ENCODE assay signal across 8 cellular contexts in genomic region chr3:133570139-133570936, GRCh38. TPM values are rescaled to one million over a fixed set of nuclear protein-coding genes. Genes with fewer than 3 reads are reported as not detected.
A peak's percentile ranks its signal among the peaks of the same experiment; 100 is the strongest.
DNase-seq lines count a peak whose midpoint lies in the region; ATAC-seq, FAIRE-seq and TF ChIP-seq lines count a peak whose summit lies in the region.

No MANE protein-coding gene starts in this region.

- H3K9me2 ChIP-seq in OCI-LY1 (ENCODE audit: low read depth, low read length) = no peaks in the 10 kb centered on the region

- no peak for FAIRE-seq in frontal cortex (lab: Jason Lieb, UNC)

- no peak for ATAC-seq in left colon

- POLR2A ChIA-PET in CD4-positive, alpha-beta memory T cell (lab: Charles Lee; ENCODE audit: partially characterized antibody) = interaction anchor here (1.0 to 6.0 kb wide), 3 partner anchors 64 to 80 kb away, joined by 3 to 89 read pairs (median 3); no protein-coding TSS in a partner anchor

- H3K27me3 ChIP-seq in CD4-positive, alpha-beta memory T cell (ENCODE audit: insufficient read depth, low read length) = no peaks in the 10 kb centered on the region
- H3K27me3 ChIP-seq in OCI-LY1 (ENCODE audit: insufficient read depth, low read length) (no peaks in the 10 kb centered on the region), esophagus muscularis mucosa (no peaks in the 10 kb centered on the region), neutrophil (no peaks in the 10 kb centered on the region)

- WGBS in esophagus muscularis mucosa = 44% methylated on average over 5 of the region's 5 CpGs

- H4K20me1 ChIP-seq in OCI-LY1 (ENCODE audit: insufficient read depth, low read length) = no peaks in the 10 kb centered on the region

- H3K4me3 ChIP-seq in CD4-positive, alpha-beta memory T cell (ENCODE audit: low read length in 2 of 2) = no peak overlapping the region
- H3K4me3 ChIP-seq in OCI-LY1 (ENCODE audit: low read depth, low read length, poor library complexity, severe bottlenecking) = no peak overlapping the region
- no peak overlapping the region for H3K4me3 ChIP-seq in esophagus muscularis mucosa
- H3K4me3 ChIP-seq in neutrophil (ENCODE audit: low read depth in 1 of 2, low read length in 1 of 2) = no peak overlapping the region

- no peak overlapping the region for H3K27ac ChIP-seq in CD4-positive, alpha-beta memory T cell (ENCODE audit: low read depth, low read length)
- peak overlapping the region; percentile 19 for H3K27ac ChIP-seq in OCI-LY1 (ENCODE audit: low read depth, low read length, poor library complexity, severe bottlenecking)
- H3K27ac ChIP-seq in esophagus muscularis mucosa (replicated peaks in 1 of 4) = peak overlapping the region; percentile 61 to 85 (median 81)
- H3K27ac ChIP-seq in neutrophil = peak overlapping the region; percentile 99

- no peak for TF ChIP-seq CTCF in OCI-LY1 (IDR thresholded peaks at IDR 0.05; ENCODE audit: low read length)
- no peak for TF ChIP-seq CTCF in esophagus muscularis mucosa (IDR thresholded peaks at IDR 0.05)
- no peak for TF ChIP-seq CTCF in neutrophil (IDR thresholded peaks at IDR 0.05)

- H2AFZ ChIP-seq in OCI-LY1 (ENCODE audit: low read length) = no peak overlapping the region

- H3K36me3 ChIP-seq in CD4-positive, alpha-beta memory T cell (ENCODE audit: insufficient read depth, low read length) = no peaks in the 10 kb centered on the region
- H3K36me3 ChIP-seq in OCI-LY1 (ENCODE audit: insufficient read depth, low read length) = peaks cover 11% of the 10 kb centered on the region
- peaks cover 0 to 3% (median 0%) of the 10 kb centered on the region in 4 donors for H3K36me3 ChIP-seq in esophagus muscularis mucosa
- peaks cover 5% of the 10 kb centered on the region for H3K36me3 ChIP-seq in neutrophil

- no peak overlapping the region for H3K4me2 ChIP-seq in OCI-LY1 (ENCODE audit: low read length)

- no peak for TF ChIP-seq EP300 in esophagus muscularis mucosa (IDR thresholded peaks at IDR 0.05)

- DNase-seq in CD4-positive, alpha-beta memory T cell = no peak
- DNase-seq in esophagus muscularis mucosa (ENCODE audit: extremely low spot score) (no peak), SHP77 treated with DMSO at 0.1 percent for 48 hours (lab: John Stamatoyannopoulos, UW) (no peak), left colon (no peak), frontal cortex (ENCODE audit: low spot score in 2 of 2) (no peak), HuH-7.5 (ENCODE audit: low spot score) (no peak)

- peak overlapping the region; percentile 37 to 97 (median 85) for H3K27ac Mint-ChIP-seq in CD4-positive, alpha-beta memory T cell

- peak overlapping the region in 1 of 8 donors; percentile 30 for H3K4me3 Mint-ChIP-seq in CD4-positive, alpha-beta memory T cell

- H3K4me1 ChIP-seq in CD4-positive, alpha-beta memory T cell (ENCODE audit: insufficient read depth, low read length) = peaks cover 18% of the 10 kb centered on the region
- H3K4me1 ChIP-seq in OCI-LY1 (ENCODE audit: insufficient read depth, low read length, severe bottlenecking) = peaks cover 23% of the 10 kb centered on the region
- H3K4me1 ChIP-seq in esophagus muscularis mucosa = peaks cover 34 to 44% (median 39%) of the 10 kb centered on the region in 4 donors
- H3K4me1 ChIP-seq in neutrophil (ENCODE audit: control insufficient read depth in 1 of 2, insufficient read depth in 1 of 2, low read depth in 1 of 2, low read length in 1 of 2) = peaks cover 32 to 35% of the 10 kb centered on the region in 2 experiments

- H3F3A ChIP-seq in OCI-LY1 (ENCODE audit: insufficient read depth, low read length) = 0 out of 2 replicates have a peak, but pooled peaks cover 3% of the 10 kb centered on the region

- H3K9me3 ChIP-seq in CD4-positive, alpha-beta memory T cell (ENCODE audit: control insufficient read depth in 1 of 2, low read length in 2 of 2) = no peaks in the 10 kb centered on the region
- H3K9me3 ChIP-seq in OCI-LY1 (ENCODE audit: low read length) (no peaks in the 10 kb centered on the region), esophagus muscularis mucosa (no peaks in the 10 kb centered on the region), neutrophil (no peaks in the 10 kb centered on the region)

- peaks cover 0 to 1% of the 10 kb centered on the region in 2 donors for H3K27me3 Mint-ChIP-seq in CD4-positive, alpha-beta memory T cell

- H3K36me3 Mint-ChIP-seq in CD4-positive, alpha-beta memory T cell = peaks cover 2 to 13% of the 10 kb centered on the region in 2 donors

- intact Hi-C loops in CD4-positive, alpha-beta memory T cell (cut with micrococcal nuclease) = loop anchor here (5.0 kb wide), 1 partner anchor 123 kb away; no protein-coding TSS in a partner anchor
- intact Hi-C loops in esophagus muscularis mucosa (cut with DNase I) (loop anchor here (10.0 kb wide), 3 partner anchors 106 to 846 kb away; partner anchors contain the start of gene NPHP3), left colon (cut with DNase I, micrococcal nuclease) (no loop called here)

- peaks cover 17 to 31% (median 22%) of the 10 kb centered on the region in 4 donors for H3K4me1 Mint-ChIP-seq in CD4-positive, alpha-beta memory T cell

- peaks cover 11% of the 10 kb centered on the region for H3K79me2 ChIP-seq in OCI-LY1 (ENCODE audit: insufficient read depth, low read length)

- H3K9ac ChIP-seq in OCI-LY1 (ENCODE audit: low read length) = no peak overlapping the region

- no peak for TF ChIP-seq POLR2A in esophagus muscularis mucosa (IDR thresholded peaks at IDR 0.05; ENCODE audit: low read depth)

- no peaks in the 10 kb centered on the region for H3K9me3 Mint-ChIP-seq in CD4-positive, alpha-beta memory T cell

- CTCF ChIA-PET in CD4-positive, alpha-beta memory T cell (lab: Charles Lee; ENCODE audit: partially characterized antibody) = interaction anchor here (0.6 to 8.0 kb wide), 5 partner anchors 8 to 844 kb away, joined by 3 to 76 read pairs (median 4); no protein-coding TSS in a partner anchor

RNA-seq across cellular contexts. Expression of gene CDV3, which starts 3.1 kb away (rescaled TPM):
- total RNA-seq in CD4-positive, alpha-beta memory T cell = 100 to 1,000 TPM; 208 to 212 TPM
- polyA plus RNA-seq in CD4-positive, alpha-beta memory T cell = 10 to 100 TPM; 33.5 to 80.5 TPM
- total RNA-seq in esophagus muscularis mucosa = 100 to 1,000 TPM; 136 to 249 (median 195) TPM
- 100 to 1,000 TPM; 137 to 143 TPM for total RNA-seq in left colon
- 117 TPM for total RNA-seq in frontal cortex

Comparison
In these comparisons a context has a peak if more than half of its experiments do, and no peak if none do; other contexts are left out.
1. intact Hi-C loops: an anchor here in CD4-positive, alpha-beta memory T cell (5.0 kb wide) and esophagus muscularis mucosa (10.0 kb wide); none called in left colon.